Comparison of ENCODE assay signal across 25 cellular contexts in the genomic region with DNA sequence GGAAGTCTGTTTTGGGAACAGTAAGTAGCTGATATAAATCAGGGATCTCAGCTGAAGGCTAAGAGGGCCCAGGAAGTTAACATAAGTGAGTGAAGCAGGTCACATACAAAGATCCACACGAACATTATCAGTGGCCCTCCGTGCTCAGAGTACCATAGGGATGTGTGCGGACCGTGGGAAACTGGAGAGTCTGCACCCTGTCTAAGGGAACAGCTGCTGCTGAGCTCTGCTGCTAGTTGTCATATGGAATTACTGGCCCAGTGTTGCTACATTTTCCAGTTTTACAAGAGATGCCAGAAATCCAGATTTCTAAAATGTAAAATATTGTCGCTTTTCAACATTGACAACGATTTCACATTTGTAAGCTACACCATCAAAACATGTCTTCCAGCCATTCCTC.
A peak's percentile ranks its signal among the peaks of the same experiment; 100 is the strongest.
DNase-seq lines count a peak whose midpoint lies in the region; ATAC-seq and TF ChIP-seq lines count a peak whose summit lies in the region.
"Had no signal": no experiment of that assay in that cellular context is flagged by ENCODE, and none has a peak within 500 bp of the region (broad histone marks: within the 10 kb centered on the region; RNA-seq: fewer than 3 reads in every experiment).

No MANE protein-coding gene starts in this region.

- H3K4me3 ChIP-seq in left ventricle myocardium inferior (no peak overlapping the region), sigmoid colon (no peak overlapping the region)
- H3K4me3 ChIP-seq: A549, ovary had no signal

- H3K27me3 Mint-ChIP-seq in glutamatergic neuron (ENCODE audit: unreplicated experiment): peaks cover 6% of the 10 kb centered on the region
- H3K27me3 Mint-ChIP-seq: central memory CD8-positive, alpha-beta T cell had no signal

- peaks cover 18% of the 10 kb centered on the region for H3K4me1 Mint-ChIP-seq in glutamatergic neuron (ENCODE audit: low read depth, unreplicated experiment)

- DNase-seq in left ventricle myocardium inferior (no peak), Right ventricle myocardium inferior (ENCODE audit: missing footprints) (no peak), glutamatergic neuron (no peak), sigmoid colon (peak; percentile 61), COLO668 (lab: John Stamatoyannopoulos, UW; ENCODE audit: unreplicated experiment) (no peak), cerebellar nuclear complex (lab: John Stamatoyannopoulos, UW) (no peak), NCI-H2196 treated with DMSO at 0.1 percent for 48 hours (lab: John Stamatoyannopoulos, UW; ENCODE audit: unreplicated experiment) (no peak)
- DNase-seq: activated CD4-positive, alpha-beta T cell treated with anti-CD3 and anti-CD28 coated beads for 1 hour; activated naive CD4-positive, alpha-beta T cell treated with Interleukin-2 at 50 U/mL for 16 hours; activated T-cell treated with anti-CD3 and anti-CD28 coated beads, Interleukin-2, amount 50 U/mL, for 4 hours; COR-L47; foreskin melanocyte; GOT3; naive thymus-derived CD4-positive, alpha-beta T cell; NCI-H1105; NCI-H2029; NCI-H345; T-helper 1 cell had no signal

- no peaks in the 10 kb centered on the region for H3K27me3 ChIP-seq in left ventricle myocardium inferior (ENCODE audit: low read depth)
- H3K27me3 ChIP-seq in sigmoid colon: peaks cover 0 to 2% (median 0%) of the 10 kb centered on the region in 3 donors
- H3K27me3 ChIP-seq: ovary had no signal

- no peak overlapping the region for H3K4me3 Mint-ChIP-seq in glutamatergic neuron (ENCODE audit: unreplicated experiment)
- H3K4me3 Mint-ChIP-seq: activated T-cell treated with anti-CD3 and anti-CD28 coated beads, Interleukin-2, amount 50 U/mL, for 4 hours; central memory CD8-positive, alpha-beta T cell; naive thymus-derived CD4-positive, alpha-beta T cell had no signal

- no peak for TF ChIP-seq EP300 in sigmoid colon (IDR thresholded peaks at IDR 0.05)

- H3K9me3 Mint-ChIP-seq in glutamatergic neuron (ENCODE audit: unreplicated experiment): peaks cover 1% of the 10 kb centered on the region
- H3K9me3 Mint-ChIP-seq: activated T-cell treated with anti-CD3 and anti-CD28 coated beads, Interleukin-2, amount 50 U/mL, for 4 hours; central memory CD8-positive, alpha-beta T cell had no signal

- H3K4me1 ChIP-seq in left ventricle myocardium inferior (peaks cover 17% of the 10 kb centered on the region), sigmoid colon (peaks cover 0 to 51% (median 37%) of the 10 kb centered on the region in 4 donors)
- H3K4me1 ChIP-seq: A549 had no signal

- H3K9me3 ChIP-seq in left ventricle myocardium inferior (replicated peaks) (no peaks in the 10 kb centered on the region), sigmoid colon (no peaks in the 10 kb centered on the region)
- H3K9me3 ChIP-seq: A549, ovary had no signal

- no peak for TF ChIP-seq POLR2A in sigmoid colon (IDR thresholded peaks at IDR 0.05)

- H3K27ac Mint-ChIP-seq in glutamatergic neuron (ENCODE audit: unreplicated experiment): peak overlapping the region; percentile 62
- H3K27ac Mint-ChIP-seq: naive thymus-derived CD4-positive, alpha-beta T cell had no signal

- ATAC-seq in Right ventricle myocardium inferior: no peak
- no peak for ATAC-seq in GM19467 (IDR thresholded peaks at IDR 0.05; ENCODE audit: unreplicated experiment)
- ATAC-seq: A549; activated T-cell treated with anti-CD3 and anti-CD28 coated beads, Interleukin-2, amount 50 U/mL, for 4 hours; HepG2; naive thymus-derived CD4-positive, alpha-beta T cell had no signal

- 84 to 87% methylated on average over 6 of the region's 6 CpGs for WGBS in sigmoid colon, 2 donors

- peaks cover 5% of the 10 kb centered on the region for H3K36me3 Mint-ChIP-seq in glutamatergic neuron (ENCODE audit: unreplicated experiment)

- H3K36me3 ChIP-seq in left ventricle myocardium inferior: no peaks in the 10 kb centered on the region
- no peaks in the 10 kb centered on the region for H3K36me3 ChIP-seq in sigmoid colon
- H3K36me3 ChIP-seq: ovary had no signal

- intact Hi-C loops in left ventricle myocardium inferior (cut with micrococcal nuclease): no loop called here
- intact Hi-C loops in Right ventricle myocardium inferior (cut with DNase I): no loop called here
- intact Hi-C loops in sigmoid colon (cut with DNase I): no loop called here

- H3K27ac ChIP-seq in left ventricle myocardium inferior (replicated peaks): peak overlapping the region; percentile 67
- peak overlapping the region; percentile 78 to 89 (median 82) for H3K27ac ChIP-seq in sigmoid colon
- H3K27ac ChIP-seq: A549, epithelial cell of prostate, HL-60 had no signal

- TF ChIP-seq CTCF in left ventricle myocardium inferior (IDR thresholded peaks at IDR 0.05; ENCODE audit: borderline replicate concordance) (no peak), glutamatergic neuron (IDR thresholded peaks at IDR 0.05; ENCODE audit: partially characterized antibody, unreplicated experiment) (no peak), sigmoid colon (IDR thresholded peaks at IDR 0.05) (no peak)
